1 cellular context compared by ENCODE assay signal in genomic region chr7:112081778-112082177, GRCh38.
TF ChIP-seq lines count a peak whose summit lies in the region.

No MANE protein-coding gene starts in this region.

TF ChIP-seq in GM23338, 12 proteins besides CTCF, POLR2A, EP300 and RAD21 (continued from another document):
- TF ChIP-seq ETS1 (IDR thresholded peaks at IDR 0.05) (no peak), ZNF331 (CRISPR knock-in tag; IDR thresholded peaks at IDR 0.05; ENCODE audit: low read depth) (no peak), STAT1 (IDR thresholded peaks at IDR 0.05; ENCODE audit: unreplicated experiment) (no peak)
